In the genomic region with DNA sequence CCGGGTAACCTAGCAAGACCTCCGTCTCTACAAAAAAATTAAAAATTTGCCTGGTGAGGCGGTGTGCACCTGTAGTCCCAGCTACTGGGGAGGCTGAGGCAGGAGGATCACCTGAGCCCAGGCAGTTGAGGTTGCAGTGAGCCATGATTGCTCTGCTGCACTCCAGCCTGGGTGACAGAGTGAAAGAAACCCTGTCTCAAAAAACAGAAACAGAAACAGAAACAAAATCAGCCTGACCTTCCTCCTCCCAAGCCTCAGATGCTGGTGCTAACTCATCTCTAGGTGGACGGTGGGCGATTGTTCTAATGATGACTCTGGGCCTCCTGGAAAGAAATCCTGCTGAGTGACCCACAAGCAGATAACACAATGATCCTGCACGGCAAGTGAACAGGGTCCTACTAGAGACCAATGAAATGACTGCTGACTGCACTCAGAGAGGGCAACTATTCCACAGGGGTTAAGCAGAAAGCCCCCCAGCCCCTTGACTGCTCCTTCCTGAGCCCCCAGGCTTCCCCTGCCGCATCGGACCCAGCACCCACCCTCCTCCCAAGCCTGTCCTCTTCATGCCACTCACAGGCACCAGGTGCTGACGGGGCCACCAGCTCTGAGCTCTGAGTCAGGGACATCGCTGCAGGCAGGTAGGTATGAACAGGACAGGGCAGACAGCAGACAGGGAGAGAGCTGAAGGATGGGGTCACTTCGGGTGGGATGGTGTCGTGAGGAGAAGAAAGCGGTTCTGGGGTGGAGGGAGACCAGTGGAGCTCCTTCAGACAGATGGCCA, we compare ENCODE assay signal across 25 cellular contexts. TPM values are rescaled to one million over a fixed set of nuclear protein-coding genes. Genes with fewer than 3 reads are reported as not detected.
"Had no signal": no experiment of that assay in that cellular context is flagged by ENCODE, and none has a peak within 500 bp of the region (broad histone marks: within the 10 kb centered on the region; RNA-seq: fewer than 3 reads in every experiment).

No MANE protein-coding gene starts in this region.

- H3K4me3 ChIP-seq: colonic mucosa, neural progenitor cell, spleen, thyroid gland had no signal

- H3K27ac ChIP-seq: brain microvascular endothelial cell, colonic mucosa, epithelial cell of prostate, neural progenitor cell, spleen, thyroid gland had no signal

- H3K4me1 ChIP-seq: colonic mucosa, spleen, thyroid gland had no signal

- H3K27me3 Mint-ChIP-seq: activated CD4-positive, alpha-beta T cell treated with anti-CD3 and anti-CD28 coated beads, Interleukin-2, amount 10 ng/mL, durations not matched to agents 7 days and 5 days had no signal

- H3K9me3 Mint-ChIP-seq: activated CD4-positive, alpha-beta T cell treated with anti-CD3 and anti-CD28 coated beads, Interleukin-2, amount 10 ng/mL, durations not matched to agents 7 days and 5 days; activated T-cell treated with anti-CD3 and anti-CD28 coated beads, Interleukin-2, amount 50 U/mL, for 24 hours; central memory CD8-positive, alpha-beta T cell; endodermal cell; memory B cell; naive B cell; neural progenitor cell; T-cell had no signal

- H3K4me3 Mint-ChIP-seq: activated CD4-positive, alpha-beta T cell treated with anti-CD3 and anti-CD28 coated beads, Interleukin-2, amount 10 ng/mL, durations not matched to agents 7 days and 5 days; activated CD8-positive, alpha-beta T cell treated with anti-CD3 and anti-CD28 coated beads, Interleukin-2, amount 10 ng/mL, durations not matched to agents 7 days and 5 days; activated T-cell treated with anti-CD3 and anti-CD28 coated beads, Interleukin-2, amount 50 U/mL, for 24 hours; central memory CD8-positive, alpha-beta T cell; endodermal cell; memory B cell; neural progenitor cell; T-cell had no signal

- H3K9me3 ChIP-seq: colonic mucosa, spleen, thyroid gland had no signal

- H3K4me2 ChIP-seq: neural progenitor cell had no signal

- H3K36me3 Mint-ChIP-seq: memory B cell, naive B cell, neural progenitor cell, T-cell had no signal

- H3K27me3 ChIP-seq: brain microvascular endothelial cell, colonic mucosa, neural progenitor cell, thyroid gland had no signal

- DNase-seq: activated CD4-positive, alpha-beta T cell treated with anti-CD3 and anti-CD28 coated beads, Interleukin-2, amount 10 ng/mL, durations not matched to agents 7 days and 5 days; activated CD8-positive, alpha-beta T cell treated with anti-CD3 and anti-CD28 coated beads, Interleukin-2, amount 10 ng/mL, durations not matched to agents 7 days and 5 days; activated effector memory CD4-positive, alpha-beta T cell treated with Interleukin-2 at 50 U/mL for 16 hours; activated naive CD4-positive, alpha-beta T cell treated with anti-CD3 and anti-CD28 coated beads, Interleukin-2, amount 50 U/mL, for 16 hours; activated T-cell treated with anti-CD3 and anti-CD28 coated beads, Interleukin-2, amount 50 U/mL, for 24 hours; brain microvascular endothelial cell; colonic mucosa; endodermal cell; foreskin melanocyte; naive B cell; spleen; stimulated activated naive CD4-positive, alpha-beta T cell; T-cell; thyroid gland had no signal

- H3K36me3 ChIP-seq: brain microvascular endothelial cell, colonic mucosa, neural progenitor cell, spleen, thyroid gland had no signal

- ATAC-seq: activated CD8-positive, alpha-beta T cell treated with anti-CD3 and anti-CD28 coated beads, Interleukin-2, amount 10 ng/mL, durations not matched to agents 7 days and 5 days; sciatic nerve; T-cell had no signal

- H3K9ac ChIP-seq: neural progenitor cell had no signal

- H3K4me1 Mint-ChIP-seq: activated CD4-positive, alpha-beta T cell treated with anti-CD3 and anti-CD28 coated beads, Interleukin-2, amount 10 ng/mL, durations not matched to agents 7 days and 5 days; central memory CD8-positive, alpha-beta T cell; endodermal cell; memory B cell; T-cell had no signal

- H3K27ac Mint-ChIP-seq: activated CD4-positive, alpha-beta T cell treated with anti-CD3 and anti-CD28 coated beads, Interleukin-2, amount 10 ng/mL, durations not matched to agents 7 days and 5 days; activated CD8-positive, alpha-beta T cell treated with anti-CD3 and anti-CD28 coated beads, Interleukin-2, amount 10 ng/mL, durations not matched to agents 7 days and 5 days; activated T-cell treated with anti-CD3 and anti-CD28 coated beads, Interleukin-2, amount 50 U/mL, for 24 hours; endodermal cell; memory B cell; neural progenitor cell; T-cell had no signal

RNA-seq across cellular contexts. Expression of a gene that starts 27.8 kb away (rescaled TPM):
- total RNA-seq: activated CD4-positive, alpha-beta T cell treated with anti-CD3 and anti-CD28 coated beads, Interleukin-2, amount 10 ng/mL, durations not matched to agents 7 days and 5 days; activated CD8-positive, alpha-beta T cell treated with anti-CD3 and anti-CD28 coated beads, Interleukin-2, amount 10 ng/mL, durations not matched to agents 7 days and 5 days; aorta; colonic mucosa; fibroblast of lung; mononuclear cell; osteocyte; pulmonary artery endothelial cell; sciatic nerve; subcutaneous adipose tissue; thyroid gland had no signal

RNA-seq across cellular contexts. Expression of a gene that starts 42.0 kb away (rescaled TPM):
- total RNA-seq: activated CD4-positive, alpha-beta T cell treated with anti-CD3 and anti-CD28 coated beads, Interleukin-2, amount 10 ng/mL, durations not matched to agents 7 days and 5 days; activated CD8-positive, alpha-beta T cell treated with anti-CD3 and anti-CD28 coated beads, Interleukin-2, amount 10 ng/mL, durations not matched to agents 7 days and 5 days; mononuclear cell; osteocyte; pulmonary artery endothelial cell had no signal
